Comparison of ENCODE assay signal across 33 cellular contexts in the genomic region with DNA sequence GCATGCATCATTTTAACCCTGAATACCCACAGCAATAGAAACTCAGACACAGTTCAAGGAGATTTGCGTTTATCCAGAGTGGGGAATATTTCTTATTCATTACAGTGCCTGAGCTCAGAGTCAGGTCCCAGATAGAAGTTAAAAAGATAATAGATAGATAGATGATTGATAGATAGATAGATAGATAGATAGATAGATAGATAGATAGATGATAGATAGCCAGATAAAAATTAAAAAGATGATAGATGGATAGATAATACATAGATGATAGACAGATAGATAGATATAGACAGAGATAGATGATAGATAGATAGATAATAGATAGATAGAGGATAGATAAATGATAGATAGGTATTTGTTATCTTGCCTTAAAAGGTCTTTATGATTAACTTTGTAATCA.
"Had no signal": no experiment of that assay in that cellular context is flagged by ENCODE, and none has a peak within 500 bp of the region (broad histone marks: within the 10 kb centered on the region; RNA-seq: fewer than 3 reads in every experiment).

No MANE protein-coding gene starts in this region.

- FAIRE-seq: astrocyte had no signal

- H3K9me3 ChIP-seq: adrenal gland, ascending aorta, breast epithelium had no signal

- H3K36me3 ChIP-seq: adrenal gland, ascending aorta, brain microvascular endothelial cell, breast epithelium, cardiac muscle cell had no signal

- H3K4me3 ChIP-seq: adrenal gland, ascending aorta, body of pancreas, breast epithelium, cardiac muscle cell had no signal

- H3K4me1 ChIP-seq: adrenal gland, body of pancreas, breast epithelium had no signal

- DNase-seq: activated effector memory CD4-positive, alpha-beta T cell treated with anti-CD3 and anti-CD28 coated beads, Interleukin-2, amount 50 U/mL, for 16 hours; activated effector memory CD4-positive, alpha-beta T cell treated with Interleukin-2 at 50 U/mL for 16 hours; activated gamma-delta T cell; activated gamma-delta T cell treated with Interleukin-2 at 50 U/mL for 16 hours; activated naive CD4-positive, alpha-beta T cell; activated naive CD4-positive, alpha-beta T cell treated with anti-CD3 and anti-CD28 coated beads for 36 hours; activated naive CD4-positive, alpha-beta T cell treated with anti-CD3 and anti-CD28 coated beads, Interleukin-2, amount 10 ng/mL, durations not matched to agents 7 days and 5 days; activated naive CD4-positive, alpha-beta T cell treated with anti-CD3 and anti-CD28 coated beads, Interleukin-2, amount 50 U/mL, for 16 hours; activated naive CD4-positive, alpha-beta T cell treated with Interleukin-2 at 50 U/mL for 16 hours; activated naive CD8-positive, alpha-beta T cell treated with anti-CD3 and anti-CD28 coated beads for 36 hours; activated naive CD8-positive, alpha-beta T cell treated with anti-CD3 and anti-CD28 coated beads, Interleukin-2, amount 10 ng/mL, durations not matched to agents 7 days and 5 days; activated naive CD8-positive, alpha-beta T cell treated with anti-CD3 and anti-CD28 coated beads, Interleukin-2, amount 50 U/mL, for 24 hours; activated T-cell treated with anti-CD3 and anti-CD28 coated beads, Interleukin-2, amount 50 U/mL, for 1 hour; activated T-cell treated with anti-CD3 and anti-CD28 coated beads, Interleukin-2, amount 50 U/mL, for 24 hours; activated T-cell treated with anti-CD3 and anti-CD28 coated beads, Interleukin-2, amount 50 U/mL, for 4 hours; activated T-cell treated with anti-CD3 and anti-CD28 coated beads, Interleukin-2, amount 50 U/mL, for 48 hours; activated T-cell treated with anti-CD3 and anti-CD28 coated beads, Interleukin-2, amount 50 U/mL, for 72 hours; adrenal gland; amniotic stem cell; amygdala; anterior cingulate cortex; aorta; body of pancreas; brain microvascular endothelial cell; caudate nucleus; central memory CD4-positive, alpha-beta T cell; cerebellar nuclear complex had no signal

- H3K27ac ChIP-seq: adrenal gland, ascending aorta, body of pancreas, brain microvascular endothelial cell, breast epithelium, cardiac muscle cell had no signal

- ATAC-seq: activated naive CD4-positive, alpha-beta T cell treated with anti-CD3 and anti-CD28 coated beads, Interleukin-2, amount 50 U/mL, for 72 hours; activated naive CD8-positive, alpha-beta T cell treated with anti-CD3 and anti-CD28 coated beads, Interleukin-2, amount 50 U/mL, for 24 hours; activated T-cell treated with anti-CD3 and anti-CD28 coated beads, Interleukin-2, amount 50 U/mL, for 4 hours; activated T-cell treated with anti-CD3 and anti-CD28 coated beads, Interleukin-2, amount 50 U/mL, for 72 hours; activated T-helper 17 cell treated with anti-CD3 and anti-CD28 coated beads, Interleukin-2, amount 50 U/mL, for 72 hours; body of pancreas had no signal

- H3K27me3 ChIP-seq: adrenal gland, ascending aorta, body of pancreas, brain microvascular endothelial cell, breast epithelium, cardiac muscle cell had no signal
